Comparison of ENCODE assay signal across 3 cellular contexts in the genomic region with DNA sequence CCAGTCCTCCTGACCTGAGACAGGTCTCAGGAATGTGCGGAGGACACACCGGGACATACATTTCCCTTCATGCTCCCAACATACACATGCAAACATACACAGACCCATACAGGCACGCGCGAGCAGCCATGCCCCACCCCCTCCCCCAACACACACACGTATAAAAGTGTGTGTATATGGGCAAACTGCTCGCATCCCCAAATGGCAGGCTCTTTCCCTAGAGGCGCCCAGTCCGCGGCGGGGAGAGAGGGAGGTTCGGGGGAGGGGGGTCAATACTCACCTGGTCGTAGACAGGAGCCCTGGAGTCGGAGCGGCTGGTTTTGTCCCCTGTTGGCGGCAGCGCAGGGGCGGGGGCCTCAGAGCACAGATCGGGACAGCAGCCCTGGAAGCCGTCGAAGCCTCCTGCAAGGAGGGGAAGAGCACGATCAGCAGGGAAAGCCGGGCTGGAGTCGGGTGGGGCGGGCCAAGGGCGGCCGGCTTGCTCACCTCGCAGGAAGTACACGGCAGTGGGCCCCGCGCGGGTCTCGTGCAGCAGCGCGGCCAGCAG.
TF ChIP-seq lines count a peak whose summit lies in the region.

No MANE protein-coding gene starts in this region.

TF ChIP-seq in liver, 16 proteins besides CTCF, POLR2A, EP300 and RAD21:
- TF ChIP-seq TAF1 (conservative IDR thresholded peaks at IDR 0.05) (no peak), FOXA1 (IDR thresholded peaks at IDR 0.05) (no peak), GABPA (IDR thresholded peaks at IDR 0.05 in 1 of 2, conservative IDR thresholded peaks at IDR 0.05 in 1 of 2) (no peak), ZBTB33 (IDR thresholded peaks at IDR 0.05) (no peak), FOXA2 (IDR thresholded peaks at IDR 0.05) (no peak), JUND (IDR thresholded peaks at IDR 0.05) (no peak), RXRA (IDR thresholded peaks at IDR 0.05) (no peak), HNF4A (conservative IDR thresholded peaks at IDR 0.05) (no peak), MAX (IDR thresholded peaks at IDR 0.05) (no peak), NR2F2 (IDR thresholded peaks at IDR 0.05) (no peak), EGR1 (IDR thresholded peaks at IDR 0.05; ENCODE audit: low read depth in 2 of 2) (no peak), HNF4G (IDR thresholded peaks at IDR 0.05) (no peak), SP1 (IDR thresholded peaks at IDR 0.05) (no peak), YY1 (IDR thresholded peaks at IDR 0.05) (no peak)
- TF ChIP-seq, protein P1, sequence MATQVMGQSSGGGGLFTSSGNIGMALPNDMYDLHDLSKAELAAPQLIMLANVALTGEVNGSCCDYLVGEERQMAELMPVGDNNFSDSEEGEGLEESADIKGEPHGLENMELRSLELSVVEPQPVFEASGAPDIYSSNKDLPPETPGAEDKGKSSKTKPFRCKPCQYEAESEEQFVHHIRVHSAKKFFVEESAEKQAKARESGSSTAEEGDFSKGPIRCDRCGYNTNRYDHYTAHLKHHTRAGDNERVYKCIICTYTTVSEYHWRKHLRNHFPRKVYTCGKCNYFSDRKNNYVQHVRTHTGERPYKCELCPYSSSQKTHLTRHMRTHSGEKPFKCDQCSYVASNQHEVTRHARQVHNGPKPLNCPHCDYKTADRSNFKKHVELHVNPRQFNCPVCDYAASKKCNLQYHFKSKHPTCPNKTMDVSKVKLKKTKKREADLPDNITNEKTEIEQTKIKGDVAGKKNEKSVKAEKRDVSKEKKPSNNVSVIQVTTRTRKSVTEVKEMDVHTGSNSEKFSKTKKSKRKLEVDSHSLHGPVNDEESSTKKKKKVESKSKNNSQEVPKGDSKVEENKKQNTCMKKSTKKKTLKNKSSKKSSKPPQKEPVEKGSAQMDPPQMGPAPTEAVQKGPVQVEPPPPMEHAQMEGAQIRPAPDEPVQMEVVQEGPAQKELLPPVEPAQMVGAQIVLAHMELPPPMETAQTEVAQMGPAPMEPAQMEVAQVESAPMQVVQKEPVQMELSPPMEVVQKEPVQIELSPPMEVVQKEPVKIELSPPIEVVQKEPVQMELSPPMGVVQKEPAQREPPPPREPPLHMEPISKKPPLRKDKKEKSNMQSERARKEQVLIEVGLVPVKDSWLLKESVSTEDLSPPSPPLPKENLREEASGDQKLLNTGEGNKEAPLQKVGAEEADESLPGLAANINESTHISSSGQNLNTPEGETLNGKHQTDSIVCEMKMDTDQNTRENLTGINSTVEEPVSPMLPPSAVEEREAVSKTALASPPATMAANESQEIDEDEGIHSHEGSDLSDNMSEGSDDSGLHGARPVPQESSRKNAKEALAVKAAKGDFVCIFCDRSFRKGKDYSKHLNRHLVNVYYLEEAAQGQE (IDR thresholded peaks at IDR 0.05) = no peak
- TF ChIP-seq, protein P2, sequence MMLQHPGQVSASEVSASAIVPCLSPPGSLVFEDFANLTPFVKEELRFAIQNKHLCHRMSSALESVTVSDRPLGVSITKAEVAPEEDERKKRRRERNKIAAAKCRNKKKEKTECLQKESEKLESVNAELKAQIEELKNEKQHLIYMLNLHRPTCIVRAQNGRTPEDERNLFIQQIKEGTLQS (IDR thresholded peaks at IDR 0.05) = no peak
TF ChIP-seq in liver: peak in this region for 0.

TF ChIP-seq in HepG2, 621 proteins besides CTCF, POLR2A, EP300 and RAD21:
- TF ChIP-seq DR1 (CRISPR knock-in tag; IDR thresholded peaks at IDR 0.05) (no peak), TAF15 (IDR thresholded peaks at IDR 0.05; ENCODE audit: low read depth, low read length, poor library complexity, severe bottlenecking) (no peak), ZNF572 (CRISPR knock-in tag; IDR thresholded peaks at IDR 0.05) (no peak), FOXK1 (CRISPR knock-in tag; IDR thresholded peaks at IDR 0.05; ENCODE audit: borderline replicate concordance, low read depth) (no peak), RBAK (CRISPR knock-in tag; IDR thresholded peaks at IDR 0.05) (no peak), ARNT2 (CRISPR knock-in tag; IDR thresholded peaks at IDR 0.05; ENCODE audit: low read depth) (no peak), ZNF720 (CRISPR knock-in tag; IDR thresholded peaks at IDR 0.05) (no peak), MLLT10 (CRISPR knock-in tag; IDR thresholded peaks at IDR 0.05) (no peak), KLF13 (CRISPR knock-in tag; IDR thresholded peaks at IDR 0.05) (no peak), ZNF773 (CRISPR knock-in tag; IDR thresholded peaks at IDR 0.05; ENCODE audit: borderline replicate concordance) (no peak), ZBTB46 (CRISPR knock-in tag; IDR thresholded peaks at IDR 0.05; ENCODE audit: borderline replicate concordance) (no peak), CENPX (CRISPR knock-in tag; IDR thresholded peaks at IDR 0.05) (no peak), KLF9 (CRISPR knock-in tag; IDR thresholded peaks at IDR 0.05; ENCODE audit: low read depth) (no peak), ELF3 (CRISPR knock-in tag; IDR thresholded peaks at IDR 0.05) (no peak)
- TF ChIP-seq, protein P3, sequence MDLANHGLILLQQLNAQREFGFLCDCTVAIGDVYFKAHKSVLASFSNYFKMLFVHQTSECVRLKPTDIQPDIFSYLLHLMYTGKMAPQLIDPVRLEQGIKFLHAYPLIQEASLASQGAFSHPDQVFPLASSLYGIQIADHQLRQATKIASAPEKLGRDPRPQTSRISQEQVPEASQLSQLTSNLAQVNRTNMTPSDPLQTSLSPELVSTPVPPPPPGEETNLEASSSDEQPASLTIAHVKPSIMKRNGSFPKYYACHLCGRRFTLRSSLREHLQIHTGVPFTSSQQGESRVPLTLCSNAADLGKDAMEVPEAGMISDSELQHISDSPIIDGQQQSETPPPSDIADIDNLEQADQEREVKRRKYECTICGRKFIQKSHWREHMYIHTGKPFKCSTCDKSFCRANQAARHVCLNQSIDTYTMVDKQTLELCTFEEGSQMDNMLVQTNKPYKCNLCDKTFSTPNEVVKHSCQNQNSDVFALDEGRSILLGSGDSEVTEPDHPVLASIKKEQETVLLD (CRISPR knock-in tag; IDR thresholded peaks at IDR 0.05; ENCODE audit: low read depth) = no peak
- TF ChIP-seq, protein P4, sequence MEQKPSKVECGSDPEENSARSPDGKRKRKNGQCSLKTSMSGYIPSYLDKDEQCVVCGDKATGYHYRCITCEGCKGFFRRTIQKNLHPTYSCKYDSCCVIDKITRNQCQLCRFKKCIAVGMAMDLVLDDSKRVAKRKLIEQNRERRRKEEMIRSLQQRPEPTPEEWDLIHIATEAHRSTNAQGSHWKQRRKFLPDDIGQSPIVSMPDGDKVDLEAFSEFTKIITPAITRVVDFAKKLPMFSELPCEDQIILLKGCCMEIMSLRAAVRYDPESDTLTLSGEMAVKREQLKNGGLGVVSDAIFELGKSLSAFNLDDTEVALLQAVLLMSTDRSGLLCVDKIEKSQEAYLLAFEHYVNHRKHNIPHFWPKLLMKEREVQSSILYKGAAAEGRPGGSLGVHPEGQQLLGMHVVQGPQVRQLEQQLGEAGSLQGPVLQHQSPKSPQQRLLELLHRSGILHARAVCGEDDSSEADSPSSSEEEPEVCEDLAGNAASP (CRISPR knock-in tag; IDR thresholded peaks at IDR 0.05; ENCODE audit: borderline replicate concordance) = no peak
- TF ChIP-seq, protein P5, sequence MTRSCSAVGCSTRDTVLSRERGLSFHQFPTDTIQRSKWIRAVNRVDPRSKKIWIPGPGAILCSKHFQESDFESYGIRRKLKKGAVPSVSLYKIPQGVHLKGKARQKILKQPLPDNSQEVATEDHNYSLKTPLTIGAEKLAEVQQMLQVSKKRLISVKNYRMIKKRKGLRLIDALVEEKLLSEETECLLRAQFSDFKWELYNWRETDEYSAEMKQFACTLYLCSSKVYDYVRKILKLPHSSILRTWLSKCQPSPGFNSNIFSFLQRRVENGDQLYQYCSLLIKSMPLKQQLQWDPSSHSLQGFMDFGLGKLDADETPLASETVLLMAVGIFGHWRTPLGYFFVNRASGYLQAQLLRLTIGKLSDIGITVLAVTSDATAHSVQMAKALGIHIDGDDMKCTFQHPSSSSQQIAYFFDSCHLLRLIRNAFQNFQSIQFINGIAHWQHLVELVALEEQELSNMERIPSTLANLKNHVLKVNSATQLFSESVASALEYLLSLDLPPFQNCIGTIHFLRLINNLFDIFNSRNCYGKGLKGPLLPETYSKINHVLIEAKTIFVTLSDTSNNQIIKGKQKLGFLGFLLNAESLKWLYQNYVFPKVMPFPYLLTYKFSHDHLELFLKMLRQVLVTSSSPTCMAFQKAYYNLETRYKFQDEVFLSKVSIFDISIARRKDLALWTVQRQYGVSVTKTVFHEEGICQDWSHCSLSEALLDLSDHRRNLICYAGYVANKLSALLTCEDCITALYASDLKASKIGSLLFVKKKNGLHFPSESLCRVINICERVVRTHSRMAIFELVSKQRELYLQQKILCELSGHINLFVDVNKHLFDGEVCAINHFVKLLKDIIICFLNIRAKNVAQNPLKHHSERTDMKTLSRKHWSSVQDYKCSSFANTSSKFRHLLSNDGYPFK (CRISPR knock-in tag; IDR thresholded peaks at IDR 0.05; ENCODE audit: borderline replicate concordance) = no peak

TF ChIP-seq in endothelial cell of umbilical vein, 7 proteins besides CTCF, POLR2A, EP300 and RAD21:
- TF ChIP-seq EZH2 (IDR thresholded peaks at IDR 0.05; ENCODE audit: borderline replicate concordance, low read depth, low read length, severe bottlenecking) = no peak
